26 cellular contexts compared by ENCODE assay signal in genomic region chrX:67922950-67923349, GRCh38.
"Had no signal": no experiment of that assay in that cellular context is flagged by ENCODE, and none has a peak within 500 bp of the region (broad histone marks: within the 10 kb centered on the region; RNA-seq: fewer than 3 reads in every experiment).

No MANE protein-coding gene starts in this region.

- FAIRE-seq: kidney had no signal

- H3K27ac ChIP-seq: epithelial cell of prostate, esophagus muscularis mucosa, foreskin keratinocyte, gastroesophageal sphincter, heart left ventricle, hepatocyte, neutrophil, parathyroid adenoma, psoas muscle, sigmoid colon, skin epidermis, transverse colon, upper lobe of right lung, uterus had no signal

- H3K4me1 Mint-ChIP-seq: memory B cell; naive B cell; neural crest cell; stimulated activated naive B cell treated with anti-CD40 and anti-IgM and Interleukin-4, amounts not matched to agents 10 μg/mL and 1 μg/mL and 100 μg/mL, for 72 hours had no signal

- H3K79me2 ChIP-seq: hepatocyte, parathyroid adenoma had no signal

- DNase-seq: cortex of kidney; foreskin keratinocyte; heart left ventricle; kidney; naive B cell; psoas muscle; right cardiac atrium; sigmoid colon; stimulated activated CD4-positive, alpha-beta T cell treated with anti-CD3 and anti-CD28 coated beads, Interleukin-15, amount 100 ng/mL, for 24 hours; stimulated activated CD4-positive, alpha-beta T cell treated with anti-CD3 and anti-CD28 coated beads, Interleukin-2, amount 100 ng/mL, for 48 hours; stimulated activated naive B cell treated with anti-CD40 and anti-IgM and Interleukin-4, amounts not matched to agents 10 μg/mL and 1 μg/mL and 100 μg/mL, for 72 hours; transverse colon; upper lobe of right lung; uterus had no signal

- H3K27me3 ChIP-seq: esophagus muscularis mucosa, foreskin keratinocyte, gastroesophageal sphincter, hepatocyte, neutrophil, sigmoid colon, transverse colon, upper lobe of right lung, uterus had no signal

- H3K9ac ChIP-seq: parathyroid adenoma had no signal

- H3K27me3 Mint-ChIP-seq: memory B cell; naive B cell; stimulated activated naive CD8-positive, alpha-beta T cell treated with anti-CD3 and anti-CD28 coated beads, Interleukin-15, Interleukin-2, amounts not matched to agents 100 ng/mL and 50 ng/mL, for 24 hours had no signal

- H3K36me3 Mint-ChIP-seq: memory B cell; naive B cell; natural killer cell treated with Interleukin-12 subunit alpha and Interleukin-12 subunit beta and Interleukin-15 and Interleukin-18, amount 100 ng/mL, for 72 hours; stimulated activated naive B cell treated with anti-CD40 and anti-IgM and Interleukin-4, amounts not matched to agents 10 μg/mL and 1 μg/mL and 100 μg/mL, for 72 hours had no signal

- H3K9me3 ChIP-seq: esophagus muscularis mucosa, gastroesophageal sphincter, heart left ventricle, neutrophil, psoas muscle, sigmoid colon, transverse colon, upper lobe of right lung, uterus had no signal

- H3K4me3 ChIP-seq: esophagus muscularis mucosa, gastroesophageal sphincter, heart left ventricle, hepatocyte, lung, psoas muscle, sigmoid colon, skin epidermis, transverse colon, upper lobe of right lung, uterus had no signal

- H3K27ac Mint-ChIP-seq: memory B cell; naive B cell; natural killer cell treated with Interleukin-12 subunit alpha and Interleukin-12 subunit beta and Interleukin-15 and Interleukin-18, amount 100 ng/mL, for 72 hours; stimulated activated naive B cell treated with anti-CD40 and anti-IgM and Interleukin-4, amounts not matched to agents 10 μg/mL and 1 μg/mL and 100 μg/mL, for 72 hours; stimulated activated naive CD8-positive, alpha-beta T cell treated with anti-CD3 and anti-CD28 coated beads, Interleukin-15, Interleukin-2, amounts not matched to agents 100 ng/mL and 50 ng/mL, for 24 hours had no signal

- H3K4me1 ChIP-seq: esophagus muscularis mucosa, foreskin keratinocyte, gastroesophageal sphincter, heart left ventricle, parathyroid adenoma, psoas muscle, sigmoid colon, transverse colon, upper lobe of right lung, uterus had no signal

- H3K9me3 Mint-ChIP-seq: natural killer cell treated with Interleukin-12 subunit alpha and Interleukin-12 subunit beta and Interleukin-15 and Interleukin-18, amount 100 ng/mL, for 72 hours; stimulated activated naive CD8-positive, alpha-beta T cell treated with anti-CD3 and anti-CD28 coated beads, Interleukin-15, Interleukin-2, amounts not matched to agents 100 ng/mL and 50 ng/mL, for 24 hours had no signal

- H3K4me2 ChIP-seq: hepatocyte had no signal

- H3K36me3 ChIP-seq: esophagus muscularis mucosa, gastroesophageal sphincter, heart left ventricle, neutrophil, sigmoid colon, transverse colon, upper lobe of right lung, uterus had no signal

- H3K4me3 Mint-ChIP-seq: memory B cell; naive B cell; natural killer cell treated with Interleukin-12 subunit alpha and Interleukin-12 subunit beta and Interleukin-15 and Interleukin-18, amount 100 ng/mL, for 72 hours; neural crest cell; stimulated activated naive B cell treated with anti-CD40 and anti-IgM and Interleukin-4, amounts not matched to agents 10 μg/mL and 1 μg/mL and 100 μg/mL, for 72 hours; stimulated activated naive CD8-positive, alpha-beta T cell treated with anti-CD3 and anti-CD28 coated beads, Interleukin-15, Interleukin-2, amounts not matched to agents 100 ng/mL and 50 ng/mL, for 24 hours had no signal

- H2AFZ ChIP-seq: hepatocyte, parathyroid adenoma had no signal
